ENCODE assay signal across 16 cellular contexts in the genomic region with DNA sequence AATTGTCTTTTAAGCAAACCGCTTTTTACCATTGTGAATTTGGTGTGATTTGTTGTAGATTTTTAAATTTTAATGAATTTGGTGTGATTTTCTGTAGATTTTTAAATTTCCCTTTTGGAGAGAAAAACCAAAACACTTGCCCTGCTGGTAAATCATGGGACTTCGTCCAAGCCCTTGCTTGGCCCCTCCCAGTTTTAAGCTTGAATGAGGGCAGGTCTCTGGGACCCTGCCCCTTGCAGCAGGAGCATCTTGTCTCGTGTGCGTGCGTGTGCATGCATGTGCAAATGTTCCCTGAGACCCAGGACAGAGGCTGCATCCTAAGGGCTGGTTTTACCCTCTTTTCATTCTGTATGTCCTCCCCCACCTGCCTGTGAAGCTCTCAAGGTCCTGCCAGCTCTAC.
DNase-seq lines count a peak whose midpoint lies in the region; ATAC-seq and TF ChIP-seq lines count a peak whose summit lies in the region.
"Had no signal": no experiment of that assay in that cellular context is flagged by ENCODE, and none has a peak within 500 bp of the region (broad histone marks: within the 10 kb centered on the region; RNA-seq: fewer than 3 reads in every experiment).

No MANE protein-coding gene starts in this region.

- H2AFZ ChIP-seq in GM23338 (no peak overlapping the region), IMR-90 (replicated peaks; ENCODE audit: low read length, poor library complexity) (no peak overlapping the region), MM.1S (ENCODE audit: low read length) (no peak overlapping the region)

- H3K79me2 ChIP-seq in GM23338 (replicated peaks; ENCODE audit: insufficient read depth) (no peaks in the 10 kb centered on the region), MM.1S (ENCODE audit: low read length) (no peaks in the 10 kb centered on the region)

- POLR2A ChIA-PET in IMR-90 (lab: Charles Lee; ENCODE audit: unreplicated experiment) = no interaction called here
- POLR2A ChIA-PET in MCF 10A (lab: Yijun Ruan, JAX) = interaction anchor here (0.6 kb wide), 1 partner anchor 205 kb away, joined by 3 read pairs; no protein-coding TSS in a partner anchor

- TF ChIP-seq CTCF in GM23338 (conservative IDR thresholded peaks at IDR 0.05; ENCODE audit: low read depth in 2 of 2) (no peak), IMR-90 (conservative IDR thresholded peaks at IDR 0.05; ENCODE audit: low read depth, low read length) (no peak), endodermal cell (conservative IDR thresholded peaks at IDR 0.05) (peak; percentile 53), MM.1S (IDR thresholded peaks at IDR 0.05; ENCODE audit: low read length) (no peak), MCF 10A (IDR thresholded peaks at IDR 0.05; ENCODE audit: unreplicated experiment) (no peak)

- no peak for TF ChIP-seq RAD21 in IMR-90 (IDR thresholded peaks at IDR 0.05; ENCODE audit: low read length)

- intact Hi-C loops in IMR-90 (cut with micrococcal nuclease) = no loop called here
- intact Hi-C loops in MCF 10A (cut with micrococcal nuclease) = no loop called here

- DNase-seq in GM23338 (ENCODE audit: low spot score) (peak; percentile 38), IMR-90 (no peak), endodermal cell (peak; percentile 58), iPS-NIHi11 (ENCODE audit: low spot score) (peak; percentile 29), MM.1S (no peak), MCF 10A (ENCODE audit: unreplicated experiment) (no peak), HAP-1 (ENCODE audit: low spot score in 2 of 2) (no peak), NCI-H187 (lab: John Stamatoyannopoulos, UW) (no peak)
- DNase-seq: AML-193; Caco-2; CD4-positive, alpha-beta T cell had no signal

- no peak overlapping the region for H3K56ac ChIP-seq in IMR-90 (ENCODE audit: extremely low read depth, insufficient read depth, low read length)

- CTCF ChIA-PET in IMR-90 (lab: Yijun Ruan, JAX) (interaction anchor here (0.6 kb wide), 1 partner anchor 107 kb away, joined by 3 read pairs; no protein-coding TSS in a partner anchor), MCF 10A (lab: Yijun Ruan, JAX) (interaction anchor here (0.5 kb wide), 1 partner anchor 37 kb away, joined by 4 read pairs; no protein-coding TSS in a partner anchor)

- H3K4me1 Mint-ChIP-seq in GM23338 (no peaks in the 10 kb centered on the region), endodermal cell (no peaks in the 10 kb centered on the region), MCF 10A (ENCODE audit: insufficient read depth, unreplicated experiment) (no peaks in the 10 kb centered on the region)

- no peak overlapping the region for H2BK20ac ChIP-seq in IMR-90 (ENCODE audit: low read depth, low read length)

- H3K4me3 Mint-ChIP-seq in GM23338 (no peak overlapping the region), endodermal cell (no peak overlapping the region), MCF 10A (ENCODE audit: unreplicated experiment) (no peak overlapping the region)
- H3K4me3 Mint-ChIP-seq: CD4-positive, alpha-beta T cell had no signal

- no peak overlapping the region for H4K5ac ChIP-seq in IMR-90 (ENCODE audit: low read depth, low read length)

- H2BK120ac ChIP-seq in IMR-90 (ENCODE audit: low read depth, low read length) = no peak overlapping the region

- H3K27me3 ChIP-seq in GM23338 (ENCODE audit: insufficient read depth) (no peaks in the 10 kb centered on the region), IMR-90 (ENCODE audit: control insufficient read depth, insufficient read depth, low read length) (no peaks in the 10 kb centered on the region), endodermal cell (ENCODE audit: control insufficient read depth, insufficient read depth, low read length, poor library complexity, severe bottlenecking) (no peaks in the 10 kb centered on the region), MM.1S (replicated peaks; ENCODE audit: insufficient read depth, low read length) (no peaks in the 10 kb centered on the region), HAP-1 (ENCODE audit: low read depth) (no peaks in the 10 kb centered on the region)

- no peaks in the 10 kb centered on the region for H3K27me3 Mint-ChIP-seq in GM23338 (ENCODE audit: insufficient read depth, low read depth, poor library complexity)
- H3K27me3 Mint-ChIP-seq in endodermal cell (ENCODE audit: insufficient read depth) = no peaks in the 10 kb centered on the region
- no peaks in the 10 kb centered on the region for H3K27me3 Mint-ChIP-seq in MCF 10A (ENCODE audit: insufficient read depth, unreplicated experiment)
- H3K27me3 Mint-ChIP-seq: CD4-positive, alpha-beta T cell had no signal

- in situ Hi-C loops in IMR-90 (cut with MboI; ENCODE audit: low sequenced_read_pairs) (no loop called here), HAP-1 (cut with MboI; ENCODE audit: low sequenced_read_pairs) (no loop called here)

- peak overlapping the region in 1 of 2 experiments; percentile 35; a peak in 1 of 4 replicates for H4K8ac ChIP-seq in IMR-90 (ENCODE audit: low read depth in 2 of 2, low read length in 2 of 2)

- ATAC-seq in GM23338 = peak; percentile 74
- no peak for ATAC-seq in IMR-90 (ENCODE audit: low read depth)
- ATAC-seq: A549, HCT116, HepG2 had no signal

- peaks cover 5 to 8% of the 10 kb centered on the region in 2 experiments; a peak in 3 of 4 replicates for H3K79me1 ChIP-seq in IMR-90 (ENCODE audit: low read depth in 1 of 2, low read length in 2 of 2)

- no peaks in the 10 kb centered on the region for H3K9me2 ChIP-seq in GM23338 (ENCODE audit: insufficient read depth)
- H3K9me2 ChIP-seq in MM.1S (replicated peaks; ENCODE audit: insufficient read depth, low read length) = no peaks in the 10 kb centered on the region

- no peaks in the 10 kb centered on the region for H3K9me1 ChIP-seq in IMR-90 (ENCODE audit: insufficient read depth, low read length)

- H2BK5ac ChIP-seq in IMR-90 (ENCODE audit: low read depth, low read length, poor library complexity, severe bottlenecking) = no peak overlapping the region

- no peak overlapping the region; the same call in 1 of the 2 replicates for H3K4ac ChIP-seq in IMR-90 (ENCODE audit: low read depth, low read length)

- 79% methylated on average over 2 of the region's 5 CpGs; no CpG with 5 or more reads in 1 of the 2 experiments for WGBS in IMR-90 (ENCODE audit: extremely low coverage in 2 of 2, insufficient read length in 1 of 2), 2 experiments
- WGBS in endodermal cell (ENCODE audit: insufficient coverage in 1 of 2, insufficient read length in 1 of 2), 2 experiments = 89 to 92% methylated on average over 4 to 5 of the region's 5 CpGs

- H3K4me3 ChIP-seq in GM23338 = no peak overlapping the region
- no peak overlapping the region for H3K4me3 ChIP-seq in IMR-90 (ENCODE audit: insufficient read depth, low read depth, low read length)
- no peak overlapping the region for H3K4me3 ChIP-seq in endodermal cell (ENCODE audit: low read length)
- no peak overlapping the region for H3K4me3 ChIP-seq in MM.1S (ENCODE audit: low read length)
- no peak overlapping the region for H3K4me3 ChIP-seq in HAP-1
- H3K4me3 ChIP-seq: A549 had no signal

- no peak overlapping the region for H3K23ac ChIP-seq in IMR-90 (ENCODE audit: low read depth, low read length)

- H3K4me1 ChIP-seq in GM23338 (ENCODE audit: insufficient read depth) (no peaks in the 10 kb centered on the region), IMR-90 (ENCODE audit: control insufficient read depth, insufficient read depth, low read length) (no peaks in the 10 kb centered on the region), endodermal cell (ENCODE audit: control insufficient read depth, insufficient read depth, low read length) (no peaks in the 10 kb centered on the region), MM.1S (ENCODE audit: low read length) (no peaks in the 10 kb centered on the region), HAP-1 (no peaks in the 10 kb centered on the region)
- H3K4me1 ChIP-seq: A549, Caco-2 had no signal

- 0 out of 2 replicates have a peak overlapping the region, but pooled peaks have one; percentile 30 for H2AK5ac ChIP-seq in IMR-90 (ENCODE audit: low read depth, low read length)

- H3K27ac Mint-ChIP-seq in GM23338 = no peak overlapping the region
- no peak overlapping the region for H3K27ac Mint-ChIP-seq in endodermal cell
- no peak overlapping the region for H3K27ac Mint-ChIP-seq in MCF 10A (ENCODE audit: low read depth, unreplicated experiment)
- H3K27ac Mint-ChIP-seq: CD4-positive, alpha-beta T cell had no signal

- no TSS peak for BruUV-seq in IMR-90 (replicated peaks; lab: Mats Ljungman, UMichigan)
- BruUV-seq in MCF 10A (replicated peaks; lab: Mats Ljungman, UMichigan) = no TSS peak

- TF ChIP-seq POLR2A in IMR-90 (IDR thresholded peaks at IDR 0.05; ENCODE audit: low read depth, low read length) = no peak

- no peak overlapping the region for H3K4me2 ChIP-seq in GM23338
- no peak overlapping the region for H3K4me2 ChIP-seq in IMR-90 (ENCODE audit: low read depth, low read length)
- H3K4me2 ChIP-seq in MM.1S (ENCODE audit: low read depth, low read length) = no peak overlapping the region
- H3K4me2 ChIP-seq: A549 had no signal

- no peaks in the 10 kb centered on the region for H3K9me3 ChIP-seq in IMR-90 (ENCODE audit: control insufficient read depth, insufficient read depth, low read length)
- H3K9me3 ChIP-seq in endodermal cell (ENCODE audit: control insufficient read depth, low read length) = peaks cover 9% of the 10 kb centered on the region
- no peaks in the 10 kb centered on the region for H3K9me3 ChIP-seq in MM.1S (replicated peaks; ENCODE audit: insufficient read depth, low read length)
- H3K9me3 ChIP-seq in HAP-1 = no peaks in the 10 kb centered on the region
- H3K9me3 ChIP-seq: A549, Caco-2 had no signal

- no peak overlapping the region for H3K14ac ChIP-seq in IMR-90 (replicated peaks; ENCODE audit: low read depth, low read length)

- no peaks in the 10 kb centered on the region for H3F3A ChIP-seq in GM23338 (replicated peaks; ENCODE audit: low read depth)
- H3F3A ChIP-seq in MM.1S (ENCODE audit: insufficient read depth, low read length) = no peaks in the 10 kb centered on the region

- dilution Hi-C loops in IMR-90 (cut with HindIII; ENCODE audit: low sequenced_read_pairs, unreplicated experiment) = no loop called here

- H3K18ac ChIP-seq in IMR-90 (ENCODE audit: low read depth, low read length) = no peak overlapping the region

- H2BK15ac ChIP-seq in IMR-90 (ENCODE audit: low read depth, low read length) = no peak overlapping the region

- H3K36me3 ChIP-seq in GM23338 (ENCODE audit: insufficient read depth) (no peaks in the 10 kb centered on the region), IMR-90 (ENCODE audit: control insufficient read depth, insufficient read depth, low read length) (peaks cover 3% of the 10 kb centered on the region; the same call in 1 of the 2 replicates), endodermal cell (ENCODE audit: control insufficient read depth, insufficient read depth, low read length) (peaks cover 59% of the 10 kb centered on the region), MM.1S (replicated peaks; ENCODE audit: insufficient read depth, low read length) (no peaks in the 10 kb centered on the region), HAP-1 (replicated peaks) (no peaks in the 10 kb centered on the region)

- H3K36me3 Mint-ChIP-seq in GM23338 (ENCODE audit: low read depth) = no peaks in the 10 kb centered on the region
- H3K36me3 Mint-ChIP-seq in endodermal cell (ENCODE audit: low read depth) = peaks cover 40% of the 10 kb centered on the region
- no peaks in the 10 kb centered on the region for H3K36me3 Mint-ChIP-seq in MCF 10A (ENCODE audit: insufficient read depth, unreplicated experiment)

- H3K27ac ChIP-seq in GM23338 (ENCODE audit: low read depth) = no peak overlapping the region
- H3K27ac ChIP-seq in IMR-90 (ENCODE audit: insufficient read depth, low read length) = no peak overlapping the region
- no peak overlapping the region for H3K27ac ChIP-seq in endodermal cell (ENCODE audit: low read depth, low read length)
- no peak overlapping the region for H3K27ac ChIP-seq in MM.1S (ENCODE audit: low read length)
- H3K27ac ChIP-seq: 22Rv1, A549, C4-2B had no signal

- no peak overlapping the region for H2AK9ac ChIP-seq in IMR-90 (replicated peaks; ENCODE audit: low read depth, low read length, poor library complexity)

- no peak overlapping the region for H3K9ac ChIP-seq in IMR-90 (ENCODE audit: low read depth, low read length)
- no peak overlapping the region for H3K9ac ChIP-seq in endodermal cell (ENCODE audit: extremely low read depth, low read length, poor library complexity, severe bottlenecking)
- H3K9ac ChIP-seq in MM.1S (ENCODE audit: low read length) = no peak overlapping the region

- H3K9me3 Mint-ChIP-seq in GM23338 (no peaks in the 10 kb centered on the region), endodermal cell (peaks cover 4% of the 10 kb centered on the region), MCF 10A (ENCODE audit: unreplicated experiment) (peaks cover 8% of the 10 kb centered on the region)

- H4K20me1 ChIP-seq in GM23338 (replicated peaks; ENCODE audit: insufficient read depth) = no peaks in the 10 kb centered on the region; the same call in 1 of the 2 replicates
- no peaks in the 10 kb centered on the region for H4K20me1 ChIP-seq in IMR-90 (ENCODE audit: insufficient read depth, low read length)
- H4K20me1 ChIP-seq in MM.1S (ENCODE audit: insufficient read depth, low read length) = no peaks in the 10 kb centered on the region

- no peak overlapping the region; the same call in 1 of the 2 replicates for H4K91ac ChIP-seq in IMR-90 (ENCODE audit: insufficient read depth, low read depth, low read length)

Comparison
In these comparisons a context has a peak if more than half of its experiments do, and no peak if none do; other contexts are left out.
1. DNase-seq: peak in GM23338 (single experiment), endodermal cell (single experiment) and iPS-NIHi11 (single experiment); none in IMR-90 (single experiment), MM.1S (single experiment), MCF 10A (single experiment), HAP-1 (0 of 2) and NCI-H187 (0 of 2).